2 cellular contexts compared by ENCODE assay signal in the genomic region with DNA sequence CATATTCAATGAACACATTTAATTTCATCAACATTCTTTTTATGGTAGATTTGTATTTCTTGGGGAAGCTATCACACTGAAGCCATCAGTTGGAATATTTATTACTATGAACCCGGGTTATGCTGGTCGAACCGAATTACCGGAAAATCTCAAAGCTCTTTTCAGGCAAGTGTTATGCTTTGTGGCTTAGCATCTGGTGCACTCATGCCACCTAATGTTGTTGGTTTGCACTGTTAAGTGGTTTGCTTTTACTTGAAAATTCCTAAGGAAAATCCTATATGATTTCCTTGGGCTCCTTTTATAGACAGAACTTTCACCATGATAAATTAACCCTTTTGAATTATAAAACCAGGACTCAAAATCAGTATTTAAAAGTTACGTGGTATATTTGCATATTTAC.
A peak's percentile ranks its signal among the peaks of the same experiment; 100 is the strongest.
TF ChIP-seq lines count a peak whose summit lies in the region.

No MANE protein-coding gene starts in this region.

TF ChIP-seq in liver, 16 proteins besides CTCF, POLR2A, EP300 and RAD21:
- TF ChIP-seq FOXA2 (IDR thresholded peaks at IDR 0.05): no peak
- TF ChIP-seq TAF1 (conservative IDR thresholded peaks at IDR 0.05): no peak
- peak in 1 of 2 donors; percentile 12 for TF ChIP-seq RXRA (IDR thresholded peaks at IDR 0.05)

TF ChIP-seq in HepG2, 621 proteins besides CTCF, POLR2A, EP300 and RAD21:
- TF ChIP-seq SP5 (CRISPR knock-in tag; IDR thresholded peaks at IDR 0.05; ENCODE audit: borderline replicate concordance, low read depth) (no peak), ZNF33B (CRISPR knock-in tag; IDR thresholded peaks at IDR 0.05) (no peak), ATF7 (IDR thresholded peaks at IDR 0.05) (no peak), ATF7 (CRISPR knock-in tag; IDR thresholded peaks at IDR 0.05) (no peak), HMG20B (CRISPR knock-in tag; conservative IDR thresholded peaks at IDR 0.05) (no peak), REL (CRISPR knock-in tag; conservative IDR thresholded peaks at IDR 0.05) (no peak), KLF12 (CRISPR knock-in tag; IDR thresholded peaks at IDR 0.05; ENCODE audit: borderline replicate concordance) (no peak), IRX3 (CRISPR knock-in tag; IDR thresholded peaks at IDR 0.05; ENCODE audit: borderline replicate concordance, low read depth) (no peak), ZNF3 (CRISPR knock-in tag; IDR thresholded peaks at IDR 0.05) (no peak), SNRNP70 (IDR thresholded peaks at IDR 0.05; ENCODE audit: low read depth, low read length) (no peak), RNF2 (conservative IDR thresholded peaks at IDR 0.05; ENCODE audit: low read depth) (no peak), CHCHD3 (CRISPR knock-in tag; IDR thresholded peaks at IDR 0.05) (no peak), ZNF234 (CRISPR knock-in tag; conservative IDR thresholded peaks at IDR 0.05) (no peak), ZNF263 (CRISPR knock-in tag; IDR thresholded peaks at IDR 0.05) (no peak), GABPB1 (CRISPR knock-in tag; IDR thresholded peaks at IDR 0.05) (no peak), ZIK1 (CRISPR knock-in tag; IDR thresholded peaks at IDR 0.05; ENCODE audit: borderline replicate concordance, low read depth) (no peak)
- TF ChIP-seq, protein P1, sequence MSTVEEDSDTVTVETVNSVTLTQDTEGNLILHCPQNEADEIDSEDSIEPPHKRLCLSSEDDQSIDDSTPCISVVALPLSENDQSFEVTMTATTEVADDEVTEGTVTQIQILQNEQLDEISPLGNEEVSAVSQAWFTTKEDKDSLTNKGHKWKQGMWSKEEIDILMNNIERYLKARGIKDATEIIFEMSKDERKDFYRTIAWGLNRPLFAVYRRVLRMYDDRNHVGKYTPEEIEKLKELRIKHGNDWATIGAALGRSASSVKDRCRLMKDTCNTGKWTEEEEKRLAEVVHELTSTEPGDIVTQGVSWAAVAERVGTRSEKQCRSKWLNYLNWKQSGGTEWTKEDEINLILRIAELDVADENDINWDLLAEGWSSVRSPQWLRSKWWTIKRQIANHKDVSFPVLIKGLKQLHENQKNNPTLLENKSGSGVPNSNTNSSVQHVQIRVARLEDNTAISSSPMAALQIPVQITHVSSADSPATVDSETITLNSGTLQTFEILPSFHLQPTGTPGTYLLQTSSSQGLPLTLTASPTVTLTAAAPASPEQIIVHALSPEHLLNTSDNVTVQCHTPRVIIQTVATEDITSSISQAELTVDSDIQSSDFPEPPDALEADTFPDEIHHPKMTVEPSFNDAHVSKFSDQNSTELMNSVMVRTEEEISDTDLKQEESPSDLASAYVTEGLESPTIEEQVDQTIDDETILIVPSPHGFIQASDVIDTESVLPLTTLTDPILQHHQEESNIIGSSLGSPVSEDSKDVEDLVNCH (CRISPR knock-in tag; IDR thresholded peaks at IDR 0.05): no peak
- TF ChIP-seq, protein P2, sequence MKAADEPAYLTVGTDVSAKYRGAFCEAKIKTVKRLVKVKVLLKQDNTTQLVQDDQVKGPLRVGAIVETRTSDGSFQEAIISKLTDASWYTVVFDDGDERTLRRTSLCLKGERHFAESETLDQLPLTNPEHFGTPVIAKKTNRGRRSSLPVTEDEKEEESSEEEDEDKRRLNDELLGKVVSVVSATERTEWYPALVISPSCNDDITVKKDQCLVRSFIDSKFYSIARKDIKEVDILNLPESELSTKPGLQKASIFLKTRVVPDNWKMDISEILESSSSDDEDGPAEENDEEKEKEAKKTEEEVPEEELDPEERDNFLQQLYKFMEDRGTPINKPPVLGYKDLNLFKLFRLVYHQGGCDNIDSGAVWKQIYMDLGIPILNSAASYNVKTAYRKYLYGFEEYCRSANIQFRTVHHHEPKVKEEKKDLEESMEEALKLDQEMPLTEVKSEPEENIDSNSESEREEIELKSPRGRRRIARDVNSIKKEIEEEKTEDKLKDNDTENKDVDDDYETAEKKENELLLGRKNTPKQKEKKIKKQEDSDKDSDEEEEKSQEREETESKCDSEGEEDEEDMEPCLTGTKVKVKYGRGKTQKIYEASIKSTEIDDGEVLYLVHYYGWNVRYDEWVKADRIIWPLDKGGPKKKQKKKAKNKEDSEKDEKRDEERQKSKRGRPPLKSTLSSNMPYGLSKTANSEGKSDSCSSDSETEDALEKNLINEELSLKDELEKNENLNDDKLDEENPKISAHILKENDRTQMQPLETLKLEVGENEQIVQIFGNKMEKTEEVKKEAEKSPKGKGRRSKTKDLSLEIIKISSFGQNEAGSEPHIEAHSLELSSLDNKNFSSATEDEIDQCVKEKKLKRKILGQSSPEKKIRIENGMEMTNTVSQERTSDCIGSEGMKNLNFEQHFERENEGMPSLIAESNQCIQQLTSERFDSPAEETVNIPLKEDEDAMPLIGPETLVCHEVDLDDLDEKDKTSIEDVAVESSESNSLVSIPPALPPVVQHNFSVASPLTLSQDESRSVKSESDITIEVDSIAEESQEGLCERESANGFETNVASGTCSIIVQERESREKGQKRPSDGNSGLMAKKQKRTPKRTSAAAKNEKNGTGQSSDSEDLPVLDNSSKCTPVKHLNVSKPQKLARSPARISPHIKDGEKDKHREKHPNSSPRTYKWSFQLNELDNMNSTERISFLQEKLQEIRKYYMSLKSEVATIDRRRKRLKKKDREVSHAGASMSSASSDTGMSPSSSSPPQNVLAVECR (CRISPR knock-in tag; IDR thresholded peaks at IDR 0.05; ENCODE audit: borderline replicate concordance): no peak
- TF ChIP-seq, protein P3, sequence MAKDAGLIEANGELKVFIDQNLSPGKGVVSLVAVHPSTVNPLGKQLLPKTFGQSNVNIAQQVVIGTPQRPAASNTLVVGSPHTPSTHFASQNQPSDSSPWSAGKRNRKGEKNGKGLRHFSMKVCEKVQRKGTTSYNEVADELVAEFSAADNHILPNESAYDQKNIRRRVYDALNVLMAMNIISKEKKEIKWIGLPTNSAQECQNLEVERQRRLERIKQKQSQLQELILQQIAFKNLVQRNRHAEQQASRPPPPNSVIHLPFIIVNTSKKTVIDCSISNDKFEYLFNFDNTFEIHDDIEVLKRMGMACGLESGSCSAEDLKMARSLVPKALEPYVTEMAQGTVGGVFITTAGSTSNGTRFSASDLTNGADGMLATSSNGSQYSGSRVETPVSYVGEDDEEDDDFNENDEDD (CRISPR knock-in tag; IDR thresholded peaks at IDR 0.05; ENCODE audit: borderline replicate concordance): no peak
